11 cellular contexts compared by ENCODE assay signal in the genomic region with DNA sequence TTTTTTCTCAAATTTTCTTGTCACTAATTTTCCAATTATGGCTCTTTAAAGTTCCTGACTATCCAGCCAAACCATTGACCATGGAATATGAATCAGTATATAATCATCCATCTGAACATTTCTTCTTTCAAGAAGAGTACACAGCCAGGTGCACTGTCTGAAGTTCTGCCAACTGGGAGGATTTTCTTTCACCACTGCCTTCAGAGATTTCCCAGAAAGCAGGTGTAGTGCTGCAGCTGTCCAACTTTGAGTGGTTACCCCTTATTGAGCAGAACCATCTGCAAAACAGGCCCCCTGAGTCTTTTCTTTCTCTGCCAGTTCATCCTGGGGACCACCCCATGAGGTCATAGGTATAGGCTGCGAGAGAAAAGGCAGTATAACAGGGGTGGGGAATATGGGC.
DNase-seq lines count a peak whose midpoint lies in the region; ATAC-seq and TF ChIP-seq lines count a peak whose summit lies in the region.
"Had no signal": no experiment of that assay in that cellular context is flagged by ENCODE, and none has a peak within 500 bp of the region (broad histone marks: within the 10 kb centered on the region; RNA-seq: fewer than 3 reads in every experiment).

No MANE protein-coding gene starts in this region.

- intact Hi-C loops in esophagus muscularis mucosa (cut with DNase I) = no loop called here

- no peak for TF ChIP-seq EP300 in esophagus muscularis mucosa (IDR thresholded peaks at IDR 0.05)

- H3K36me3 ChIP-seq in RWPE2 (ENCODE audit: low read depth) (no peaks in the 10 kb centered on the region), esophagus muscularis mucosa (no peaks in the 10 kb centered on the region)

- 0 out of 3 replicates have a peak, but pooled peaks have one; percentile 30 for ATAC-seq in RWPE2 (ENCODE audit: low read depth)
- ATAC-seq: CD8-positive, alpha-beta T cell had no signal

- H3K27ac ChIP-seq in RWPE2 (ENCODE audit: poor library complexity, severe bottlenecking) = no peak overlapping the region
- no peak overlapping the region for H3K27ac ChIP-seq in esophagus muscularis mucosa (replicated peaks in 1 of 4)

- TF ChIP-seq CTCF in RWPE2 (IDR thresholded peaks at IDR 0.05; ENCODE audit: poor library complexity, severe bottlenecking) (no peak), esophagus muscularis mucosa (IDR thresholded peaks at IDR 0.05) (no peak)

- H3K4me1 ChIP-seq in RWPE2 (ENCODE audit: insufficient read depth, poor library complexity, severe bottlenecking) = peaks cover 21% of the 10 kb centered on the region
- no peaks in the 10 kb centered on the region for H3K4me1 ChIP-seq in esophagus muscularis mucosa

- TF ChIP-seq POLR2A in esophagus muscularis mucosa (IDR thresholded peaks at IDR 0.05; ENCODE audit: low read depth) = no peak

- H3K4me3 ChIP-seq in RWPE2 (ENCODE audit: severe bottlenecking) (no peak overlapping the region), esophagus muscularis mucosa (no peak overlapping the region)

- peak; percentile 15 for DNase-seq in COR-L47 (lab: John Stamatoyannopoulos, UW)
- peak; percentile 72 for DNase-seq in LHCN-M2 (ENCODE audit: low read depth)
- no peak for DNase-seq in RWPE2 (ENCODE audit: low spot score)
- peak; percentile 7 for DNase-seq in pons (ENCODE audit: low spot score)
- DNase-seq in KG1 (lab: John Stamatoyannopoulos, UW) = no peak
- no peak for DNase-seq in esophagus muscularis mucosa (ENCODE audit: extremely low spot score)
- DNase-seq: CD8-positive, alpha-beta T cell; DMS53; GF-D8; HCEC 1CT; HFFc6 had no signal

- no peaks in the 10 kb centered on the region for H3K27me3 ChIP-seq in RWPE2 (ENCODE audit: insufficient read depth, poor library complexity, severe bottlenecking)
- no peaks in the 10 kb centered on the region for H3K27me3 ChIP-seq in esophagus muscularis mucosa

- WGBS in esophagus muscularis mucosa = 71% methylated on average over 1 of the region's 1 CpG

- no peaks in the 10 kb centered on the region for H3K9me3 ChIP-seq in RWPE2 (ENCODE audit: severe bottlenecking)
- no peaks in the 10 kb centered on the region for H3K9me3 ChIP-seq in esophagus muscularis mucosa

Comparison
In these comparisons a context has a peak if more than half of its experiments do, and no peak if none do; other contexts are left out.
1. DNase-seq: peak in COR-L47 (single experiment), LHCN-M2 (single experiment) and pons (single experiment); none in RWPE2 (single experiment), KG1 (single experiment) and esophagus muscularis mucosa (single experiment).